Comparison of ENCODE assay signal across 1 cellular context in genomic region chr20:32485770-32486248, GRCh38.
TF ChIP-seq lines count a peak whose summit lies in the region.

No MANE protein-coding gene starts in this region.

TF ChIP-seq in HepG2, 621 proteins besides CTCF, POLR2A, EP300 and RAD21 (continued from another document):
- TF ChIP-seq HNF4G (IDR thresholded peaks at IDR 0.05; ENCODE audit: borderline replicate concordance, low read depth, low read length) (peak; percentile 37; the same call in 1 of the 2 replicates), HNF4G (CRISPR knock-in tag; IDR thresholded peaks at IDR 0.05; ENCODE audit: borderline replicate concordance, low read depth) (no peak), U2AF1 (optimal IDR thresholded peaks at IDR 0.05; ENCODE audit: low read depth, low read length) (peak; percentile 4), ZNF460 (CRISPR knock-in tag; IDR thresholded peaks at IDR 0.05; ENCODE audit: borderline replicate concordance) (no peak), DZIP1 (CRISPR knock-in tag; IDR thresholded peaks at IDR 0.05) (no peak), POGK (CRISPR knock-in tag; conservative IDR thresholded peaks at IDR 0.05) (no peak), PHF5A (CRISPR knock-in tag; IDR thresholded peaks at IDR 0.05; ENCODE audit: low read depth, unreplicated experiment) (no peak), PBX2 (CRISPR knock-in tag; IDR thresholded peaks at IDR 0.05) (0 out of 2 replicates have a peak, but pooled peaks have one; percentile 4), ARID5B (CRISPR knock-in tag; IDR thresholded peaks at IDR 0.05) (no peak), THAP7 (CRISPR knock-in tag; IDR thresholded peaks at IDR 0.05) (no peak), NBN (conservative IDR thresholded peaks at IDR 0.05) (no peak), FOXC1 (CRISPR knock-in tag; IDR thresholded peaks at IDR 0.05; ENCODE audit: borderline replicate concordance) (no peak), CCAR2 (optimal IDR thresholded peaks at IDR 0.05; ENCODE audit: low read depth, low read length) (no peak), SP2 (CRISPR knock-in tag; IDR thresholded peaks at IDR 0.05) (no peak), ZNF768 (CRISPR knock-in tag; IDR thresholded peaks at IDR 0.05) (no peak), ZNF503 (CRISPR knock-in tag; IDR thresholded peaks at IDR 0.05) (0 out of 2 replicates have a peak, but pooled peaks have one; percentile 17), ZNF781 (CRISPR knock-in tag; IDR thresholded peaks at IDR 0.05; ENCODE audit: borderline replicate concordance, not compliant biosample characterization) (no peak), RFXANK (CRISPR knock-in tag; IDR thresholded peaks at IDR 0.05) (no peak), SP140L (CRISPR knock-in tag; IDR thresholded peaks at IDR 0.05; ENCODE audit: borderline replicate concordance) (no peak), ZNF709 (CRISPR knock-in tag; IDR thresholded peaks at IDR 0.05) (no peak), ZNF607 (CRISPR knock-in tag; IDR thresholded peaks at IDR 0.05; ENCODE audit: borderline replicate concordance) (no peak), KLF11 (CRISPR knock-in tag; IDR thresholded peaks at IDR 0.05) (0 out of 2 replicates have a peak, but pooled peaks have one; percentile 40), BRCA1 (CRISPR knock-in tag; IDR thresholded peaks at IDR 0.05) (no peak), MEIS1 (CRISPR knock-in tag; IDR thresholded peaks at IDR 0.05; ENCODE audit: borderline replicate concordance) (no peak), ZSCAN5A (CRISPR knock-in tag; IDR thresholded peaks at IDR 0.05; ENCODE audit: borderline replicate concordance) (no peak), ZNF12 (CRISPR knock-in tag; IDR thresholded peaks at IDR 0.05) (no peak), CBX2 (IDR thresholded peaks at IDR 0.05; ENCODE audit: low read depth, low read length) (no peak), CBX2 (CRISPR knock-in tag; IDR thresholded peaks at IDR 0.05; ENCODE audit: low read depth) (no peak), PITX1 (CRISPR knock-in tag; IDR thresholded peaks at IDR 0.05) (peak; percentile 28; the same call in 1 of the 2 replicates), ZNF225 (CRISPR knock-in tag; IDR thresholded peaks at IDR 0.05) (no peak), ZNF207 (IDR thresholded peaks at IDR 0.05; ENCODE audit: borderline replicate concordance) (no peak), HNF4A (CRISPR knock-in tag; IDR thresholded peaks at IDR 0.05) (peak; percentile 26; the same call in 1 of the 2 replicates), ZNF777 (CRISPR knock-in tag; IDR thresholded peaks at IDR 0.05) (no peak), ZNF761 (CRISPR knock-in tag; conservative IDR thresholded peaks at IDR 0.05) (no peak), KLF12 (CRISPR knock-in tag; IDR thresholded peaks at IDR 0.05; ENCODE audit: borderline replicate concordance) (0 out of 2 replicates have a peak, but pooled peaks have one; percentile 36), SALL1 (CRISPR knock-in tag; IDR thresholded peaks at IDR 0.05) (no peak), TBL1XR1 (IDR thresholded peaks at IDR 0.05; ENCODE audit: borderline replicate concordance, low read length, partially characterized antibody) (no peak), HMG20B (CRISPR knock-in tag; conservative IDR thresholded peaks at IDR 0.05) (peak; percentile 50; the same call in 1 of the 2 replicates), NR2F2 (IDR thresholded peaks at IDR 0.05; ENCODE audit: borderline replicate concordance, low read depth) (peak; percentile 50; the same call in 1 of the 2 replicates), XRCC5 (optimal IDR thresholded peaks at IDR 0.05; ENCODE audit: low read length) (no peak), ZFP82 (CRISPR knock-in tag; IDR thresholded peaks at IDR 0.05; ENCODE audit: borderline replicate concordance) (peak; percentile 75; the same call in 1 of the 2 replicates), SIX4 (CRISPR knock-in tag; IDR thresholded peaks at IDR 0.05) (peak; percentile 42; the same call in 1 of the 2 replicates), ZNF33B (CRISPR knock-in tag; IDR thresholded peaks at IDR 0.05) (no peak), NR2F6 (IDR thresholded peaks at IDR 0.05) (no peak; the same call in none of the 2 replicates), NR2F6 (CRISPR knock-in tag; IDR thresholded peaks at IDR 0.05) (peak; percentile 6; the same call in 1 of the 2 replicates), ONECUT2 (CRISPR knock-in tag; IDR thresholded peaks at IDR 0.05) (no peak), SMYD3 (CRISPR knock-in tag; IDR thresholded peaks at IDR 0.05) (no peak), ZNF780A (CRISPR knock-in tag; IDR thresholded peaks at IDR 0.05) (no peak), ZNF605 (CRISPR knock-in tag; IDR thresholded peaks at IDR 0.05) (no peak), YEATS4 (CRISPR knock-in tag; IDR thresholded peaks at IDR 0.05; ENCODE audit: borderline replicate concordance) (no peak), MYNN (CRISPR knock-in tag; IDR thresholded peaks at IDR 0.05; ENCODE audit: low read depth) (no peak), HOMEZ (CRISPR knock-in tag; IDR thresholded peaks at IDR 0.05; ENCODE audit: low read depth) (no peak), SKIL (CRISPR knock-in tag; IDR thresholded peaks at IDR 0.05; ENCODE audit: borderline replicate concordance) (no peak), ZNF766 (CRISPR knock-in tag; IDR thresholded peaks at IDR 0.05; ENCODE audit: borderline replicate concordance) (no peak)
